In genomic region chr7:133121175-133121844, GRCh38 we compare ENCODE assay signal across 13 cellular contexts. TPM values are rescaled to one million over a fixed set of nuclear protein-coding genes. Genes with fewer than 3 reads are reported as not detected.
DNase-seq lines count a peak whose midpoint lies in the region; ATAC-seq and TF ChIP-seq lines count a peak whose summit lies in the region.
"Had no signal": no experiment of that assay in that cellular context is flagged by ENCODE, and none has a peak within 500 bp of the region (broad histone marks: within the 10 kb centered on the region; RNA-seq: fewer than 3 reads in every experiment).

No MANE protein-coding gene starts in this region.

- H3K4me3 ChIP-seq in SK-N-SH (ENCODE audit: low read depth in 2 of 2, low read length in 1 of 2): no peak overlapping the region
- H3K4me3 ChIP-seq: BLaER1 had no signal

- POLR2A ChIA-PET in SK-N-SH (lab: Yijun Ruan, JAX): no interaction called here

- peak; percentile 35 for DNase-seq in NCI-H2171 treated with DMSO at 0.1 percent for 48 hours (lab: John Stamatoyannopoulos, UW)
- no peak for DNase-seq in NCI-H2171 (lab: John Stamatoyannopoulos, UW)
- DNase-seq in SK-N-SH: peak; percentile 71
- peak; percentile 23 for DNase-seq in fibroblast of gingiva (ENCODE audit: low read depth)
- DNase-seq: Caco-2; CD8-positive, alpha-beta memory T cell had no signal

- H3K27me3 Mint-ChIP-seq in stimulated activated memory B cell treated with anti-CD40 and anti-IgM and Interleukin-4, amounts not matched to agents 10 μg/mL and 1 μg/mL and 100 μg/mL, for 72 hours: peaks cover 13% of the 10 kb centered on the region

- H3K27me3 ChIP-seq in SK-N-SH (ENCODE audit: insufficient read depth): peaks cover 6% of the 10 kb centered on the region; the same call in 1 of the 2 replicates
- H3K27me3 ChIP-seq: BLaER1 had no signal

- no peak overlapping the region for H3K27ac Mint-ChIP-seq in stimulated activated memory B cell treated with anti-CD40 and anti-IgM and Interleukin-4, amounts not matched to agents 10 μg/mL and 1 μg/mL and 100 μg/mL, for 72 hours

- TF ChIP-seq EP300 in SK-N-SH (IDR thresholded peaks at IDR 0.05; ENCODE audit: borderline replicate concordance in 1 of 2, low read depth in 1 of 2, low read length in 1 of 2): peak; percentile 40 to 98; a peak in 2 of 4 replicates

- no peak overlapping the region for H3K4me3 Mint-ChIP-seq in stimulated activated memory B cell treated with anti-CD40 and anti-IgM and Interleukin-4, amounts not matched to agents 10 μg/mL and 1 μg/mL and 100 μg/mL, for 72 hours
- H3K4me3 Mint-ChIP-seq: CD8-positive, alpha-beta memory T cell had no signal

- peak; percentile 39 for TF ChIP-seq RAD21 in SK-N-SH (IDR thresholded peaks at IDR 0.05; ENCODE audit: low read length)

- H4K20me1 ChIP-seq in SK-N-SH (ENCODE audit: insufficient read depth): no peaks in the 10 kb centered on the region
- H4K20me1 ChIP-seq: BLaER1 had no signal

- H3K4me2 ChIP-seq in SK-N-SH: no peak overlapping the region
- H3K4me2 ChIP-seq: BLaER1 had no signal

- no peak overlapping the region for H3K9ac ChIP-seq in SK-N-SH
- H3K9ac ChIP-seq: BLaER1 had no signal

- H3K4me1 Mint-ChIP-seq in stimulated activated memory B cell treated with anti-CD40 and anti-IgM and Interleukin-4, amounts not matched to agents 10 μg/mL and 1 μg/mL and 100 μg/mL, for 72 hours: no peaks in the 10 kb centered on the region
- H3K4me1 Mint-ChIP-seq: CD8-positive, alpha-beta memory T cell had no signal

- H3K9me3 ChIP-seq in SK-N-SH: no peaks in the 10 kb centered on the region
- H3K9me3 ChIP-seq: BLaER1, Caco-2 had no signal

- no peaks in the 10 kb centered on the region for H3K36me3 ChIP-seq in SK-N-SH (replicated peaks in 1 of 2; ENCODE audit: control insufficient read depth in 1 of 2, insufficient read depth in 2 of 2, low read length in 1 of 2)
- H3K36me3 ChIP-seq: BLaER1 had no signal

- CTCF ChIA-PET in SK-N-SH (lab: Yijun Ruan, JAX): no interaction called here

- H3K79me2 ChIP-seq in SK-N-SH (ENCODE audit: insufficient read depth): no peaks in the 10 kb centered on the region

- WGBS in SK-N-SH (ENCODE audit: low lambda C conversion rate): 45% methylated on average over 7 of the region's 7 CpGs

- no peaks in the 10 kb centered on the region for H3F3A ChIP-seq in SK-N-SH (replicated peaks; ENCODE audit: insufficient read depth)

- no peak for TF ChIP-seq CTCF in SK-N-SH (IDR thresholded peaks at IDR 0.05)

- no peaks in the 10 kb centered on the region for H3K9me2 ChIP-seq in SK-N-SH

- H3K4me1 ChIP-seq in SK-N-SH (ENCODE audit: control insufficient read depth in 1 of 2, insufficient read depth in 2 of 2, low read depth in 1 of 2, low read length in 1 of 2): peaks cover 0 to 16% of the 10 kb centered on the region in 2 experiments; a peak in 2 of 4 replicates
- H3K4me1 ChIP-seq: BLaER1, Caco-2 had no signal

- ATAC-seq in stimulated activated memory B cell treated with anti-CD40 and anti-IgM and Interleukin-4, amounts not matched to agents 10 μg/mL and 1 μg/mL and 100 μg/mL, for 72 hours: peak; percentile 16
- ATAC-seq in GM18867 (IDR thresholded peaks at IDR 0.05; ENCODE audit: unreplicated experiment): no peak
- no peak for ATAC-seq in GM19023 (IDR thresholded peaks at IDR 0.05; ENCODE audit: unreplicated experiment)
- no peak for ATAC-seq in GM19467 (IDR thresholded peaks at IDR 0.05; ENCODE audit: unreplicated experiment)
- ATAC-seq: HCT116 had no signal

- H3K9me3 Mint-ChIP-seq in stimulated activated memory B cell treated with anti-CD40 and anti-IgM and Interleukin-4, amounts not matched to agents 10 μg/mL and 1 μg/mL and 100 μg/mL, for 72 hours: no peaks in the 10 kb centered on the region
- H3K9me3 Mint-ChIP-seq: CD8-positive, alpha-beta memory T cell had no signal

- H3K36me3 Mint-ChIP-seq in stimulated activated memory B cell treated with anti-CD40 and anti-IgM and Interleukin-4, amounts not matched to agents 10 μg/mL and 1 μg/mL and 100 μg/mL, for 72 hours: no peaks in the 10 kb centered on the region
- H3K36me3 Mint-ChIP-seq: CD8-positive, alpha-beta memory T cell had no signal

- peak overlapping the region in 1 of 2 experiments; percentile 82; a peak in 2 of 4 replicates for H3K27ac ChIP-seq in SK-N-SH (ENCODE audit: low read depth in 2 of 2, low read length in 1 of 2)
- H3K27ac ChIP-seq: 22Rv1, BLaER1 had no signal

- no peak overlapping the region for H2AFZ ChIP-seq in SK-N-SH (ENCODE audit: low read depth)

TF ChIP-seq in SK-N-SH, 30 proteins besides CTCF, POLR2A, EP300 and RAD21:
- TF ChIP-seq MXI1 (IDR thresholded peaks at IDR 0.05; ENCODE audit: low read depth, low read length) (peak; percentile 78; the same call in 1 of the 2 replicates), TAF1 (IDR thresholded peaks at IDR 0.05; ENCODE audit: borderline replicate concordance, low read depth, low read length) (no peak), RCOR1 (IDR thresholded peaks at IDR 0.05; ENCODE audit: low read length) (peak; percentile 97), JUND (IDR thresholded peaks at IDR 0.05) (no peak), GATA2 (CRISPR knock-in tag; IDR thresholded peaks at IDR 0.05) (peak; percentile 93), CHD2 (IDR thresholded peaks at IDR 0.05; ENCODE audit: low read length, partially characterized antibody) (peak; percentile 80), FOXJ3 (CRISPR knock-in tag; IDR thresholded peaks at IDR 0.05) (peak; percentile 91), SMC3 (IDR thresholded peaks at IDR 0.05; ENCODE audit: low read depth, low read length) (peak; percentile 11; the same call in 1 of the 2 replicates), EZH2phosphoT487 (IDR thresholded peaks at IDR 0.05; ENCODE audit: borderline replicate concordance, low read depth) (no peak), TCF12 (IDR thresholded peaks at IDR 0.05) (peak; percentile 76), SIN3A (IDR thresholded peaks at IDR 0.05; ENCODE audit: borderline replicate concordance, low read depth, low read length) (no peak), TEAD4 (IDR thresholded peaks at IDR 0.05; ENCODE audit: borderline replicate concordance, insufficient read depth) (peak; percentile 75), ZBTB33 (IDR thresholded peaks at IDR 0.05; ENCODE audit: borderline replicate concordance, low read depth) (no peak), PBX3 (IDR thresholded peaks at IDR 0.05) (peak; percentile 40), NFIC (IDR thresholded peaks at IDR 0.05; ENCODE audit: borderline replicate concordance) (no peak; the same call in 1 of the 2 replicates)

RNA-seq across cellular contexts. Expression of gene CHCHD3, which starts 39.4 kb away (rescaled TPM):
- 97.1 and 119 TPM in 2 replicates for polyA plus RNA-seq in SK-N-SH (2012; rRNA removed)
- 135 and 141 TPM in 2 replicates for polyA plus RNA-seq in SK-N-SH (2012; cell fraction: cytosol; rRNA removed)
- polyA plus RNA-seq in SK-N-SH (2012; cell fraction: nucleus; rRNA removed): 25.0 and 44.7 TPM in 2 replicates
